Comparison of ENCODE assay signal across 15 cellular contexts in the genomic region with DNA sequence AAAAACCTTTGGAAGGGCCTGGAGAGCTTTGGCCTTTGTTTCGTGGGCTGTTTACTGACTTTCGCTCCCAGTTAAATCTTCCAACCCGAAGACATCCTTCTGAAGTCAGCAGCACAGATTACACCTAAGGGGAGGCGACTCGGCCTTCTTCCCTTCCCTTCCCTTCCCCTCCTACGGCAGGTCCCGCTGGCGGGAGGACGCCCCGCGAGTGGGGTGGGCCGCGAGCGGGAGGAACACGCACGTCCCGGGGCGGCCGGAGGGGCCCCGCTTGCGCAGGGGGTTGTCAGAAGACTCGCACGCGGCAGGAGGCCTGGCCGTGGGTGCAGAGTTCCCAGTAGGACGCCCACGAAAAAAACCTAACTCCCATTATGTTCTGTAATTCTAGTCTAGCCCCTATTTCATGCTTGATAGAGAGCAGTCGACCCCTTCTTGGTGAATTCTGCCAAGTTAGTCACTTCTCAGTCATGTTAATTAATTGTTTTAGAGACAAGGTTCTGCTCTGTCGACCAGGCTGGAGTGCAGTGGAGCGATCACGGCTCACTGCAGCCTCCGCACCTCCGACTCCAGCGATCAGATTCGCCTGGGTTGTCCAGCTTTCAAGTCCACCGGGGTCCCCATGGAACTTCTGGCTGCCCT. TPM values are rescaled to one million over a fixed set of nuclear protein-coding genes. Genes with fewer than 3 reads are reported as not detected.
DNase-seq lines count a peak whose midpoint lies in the region; ATAC-seq, FAIRE-seq and TF ChIP-seq lines count a peak whose summit lies in the region.
"Had no signal": no experiment of that assay in that cellular context is flagged by ENCODE, and none has a peak within 500 bp of the region (broad histone marks: within the 10 kb centered on the region; RNA-seq: fewer than 3 reads in every experiment).

No MANE protein-coding gene starts in this region.

- H2AFZ ChIP-seq in GM23338 (peak overlapping the region; percentile 99), astrocyte (ENCODE audit: low read depth, low read length) (peak overlapping the region; percentile 94), smooth muscle cell (ENCODE audit: low read depth) (peak overlapping the region; percentile 95)

- H3K4me1 ChIP-seq in GM23338 (ENCODE audit: insufficient read depth) (no peaks in the 10 kb centered on the region), astrocyte (ENCODE audit: insufficient read depth, low read length) (peaks cover 7% of the 10 kb centered on the region), smooth muscle cell (ENCODE audit: low read depth) (no peaks in the 10 kb centered on the region)
- H3K4me1 ChIP-seq: psoas muscle had no signal

- no peaks in the 10 kb centered on the region for H3K4me1 Mint-ChIP-seq in GM23338
- H3K4me1 Mint-ChIP-seq in astrocyte (ENCODE audit: low read depth, unreplicated experiment) = no peaks in the 10 kb centered on the region
- H3K4me1 Mint-ChIP-seq in immature natural killer cell = peaks cover 18 to 21% of the 10 kb centered on the region in 2 donors
- H3K4me1 Mint-ChIP-seq in activated CD4-positive, alpha-beta T cell treated with anti-CD3 and anti-CD28 coated beads, Interleukin-2, amount 10 ng/mL, durations not matched to agents 24 days and 14 days = no peaks in the 10 kb centered on the region

- 63% methylated on average over 36 of the region's 36 CpGs for WGBS in smooth muscle cell (ENCODE audit: low lambda C conversion rate)

- H3K9me2 ChIP-seq in GM23338 (ENCODE audit: insufficient read depth) = no peaks in the 10 kb centered on the region

- peak overlapping the region; percentile 64 for H3K4me3 ChIP-seq in GM23338
- H3K4me3 ChIP-seq in astrocyte (ENCODE audit: insufficient read depth, low read depth, low read length) = peak overlapping the region; percentile 33
- H3K4me3 ChIP-seq in smooth muscle cell = peak overlapping the region; percentile 51
- H3K4me3 ChIP-seq in WERI-Rb-1 (ENCODE audit: low read depth, low read length) = no peak overlapping the region
- H3K4me3 ChIP-seq: body of pancreas had no signal

- H3K27me3 Mint-ChIP-seq in GM23338 (ENCODE audit: insufficient read depth, low read depth, poor library complexity) (peaks cover 4% of the 10 kb centered on the region), astrocyte (ENCODE audit: low read depth, unreplicated experiment) (peaks cover 28% of the 10 kb centered on the region), immature natural killer cell (ENCODE audit: low read depth in 3 of 3) (peaks cover 3 to 6% (median 4%) of the 10 kb centered on the region in 3 donors)
- peaks cover 33% of the 10 kb centered on the region for H3K27me3 Mint-ChIP-seq in activated CD4-positive, alpha-beta T cell treated with anti-CD3 and anti-CD28 coated beads, Interleukin-2, amount 10 ng/mL, durations not matched to agents 24 days and 14 days

- H3K9me3 ChIP-seq in astrocyte (ENCODE audit: insufficient read depth, low read depth, low read length) (peaks cover 2% of the 10 kb centered on the region), smooth muscle cell (replicated peaks; ENCODE audit: low read depth) (no peaks in the 10 kb centered on the region), WERI-Rb-1 (ENCODE audit: severe bottlenecking) (no peaks in the 10 kb centered on the region)
- H3K9me3 ChIP-seq: body of pancreas, psoas muscle had no signal

- no peaks in the 10 kb centered on the region for H3F3A ChIP-seq in GM23338 (replicated peaks; ENCODE audit: low read depth)
- no peaks in the 10 kb centered on the region for H3F3A ChIP-seq in smooth muscle cell (ENCODE audit: low read depth)

- H3K27me3 ChIP-seq in GM23338 (ENCODE audit: insufficient read depth) (peaks cover 14% of the 10 kb centered on the region), astrocyte (ENCODE audit: insufficient read depth, low read length) (no peaks in the 10 kb centered on the region), smooth muscle cell (ENCODE audit: low read depth) (peaks cover 12% of the 10 kb centered on the region), WERI-Rb-1 (ENCODE audit: insufficient read depth, low read depth, severe bottlenecking) (peaks cover 45% of the 10 kb centered on the region)

- H3K4me3 Mint-ChIP-seq in GM23338 (no peak overlapping the region), astrocyte (ENCODE audit: unreplicated experiment) (no peak overlapping the region), immature natural killer cell (peak overlapping the region in 3 of 5 donors; percentile 28 to 50 (median 40))
- H3K4me3 Mint-ChIP-seq in activated CD4-positive, alpha-beta T cell treated with anti-CD3 and anti-CD28 coated beads, Interleukin-2, amount 10 ng/mL, durations not matched to agents 24 days and 14 days = no peak overlapping the region
- H3K4me3 Mint-ChIP-seq: T-helper 2 cell treated with Interferon-gamma antibody and Interleukin-4, amounts not matched to agents 5 μg/mL and 100 μg/mL, for 36 hours had no signal

- H3K4me2 ChIP-seq in GM23338 (peak overlapping the region; percentile 92), astrocyte (ENCODE audit: low read length) (peak overlapping the region; percentile 84), smooth muscle cell (peak overlapping the region; percentile 91)

- FAIRE-seq in astrocyte (lab: Jason Lieb, UNC) = no peak

- H4K20me1 ChIP-seq in GM23338 (replicated peaks; ENCODE audit: insufficient read depth) = no peaks in the 10 kb centered on the region
- no peaks in the 10 kb centered on the region for H4K20me1 ChIP-seq in astrocyte (ENCODE audit: insufficient read depth, low read length)
- H4K20me1 ChIP-seq in smooth muscle cell (ENCODE audit: low read depth) = no peaks in the 10 kb centered on the region

- no peak overlapping the region for H3K27ac Mint-ChIP-seq in GM23338
- H3K27ac Mint-ChIP-seq in astrocyte (ENCODE audit: unreplicated experiment) = no peak overlapping the region
- no peak overlapping the region for H3K27ac Mint-ChIP-seq in immature natural killer cell
- no peak overlapping the region for H3K27ac Mint-ChIP-seq in activated CD4-positive, alpha-beta T cell treated with anti-CD3 and anti-CD28 coated beads, Interleukin-2, amount 10 ng/mL, durations not matched to agents 24 days and 14 days
- H3K27ac Mint-ChIP-seq: T-helper 2 cell treated with Interferon-gamma antibody and Interleukin-4, amounts not matched to agents 5 μg/mL and 100 μg/mL, for 36 hours had no signal

- TF ChIP-seq CTCF in GM23338 (conservative IDR thresholded peaks at IDR 0.05; ENCODE audit: low read depth in 2 of 2) = no peak
- TF ChIP-seq CTCF in astrocyte (IDR thresholded peaks at IDR 0.05; ENCODE audit: insufficient read depth, low read depth, low read length) = no peak
- no peak for TF ChIP-seq CTCF in smooth muscle cell (IDR thresholded peaks at IDR 0.05; ENCODE audit: borderline replicate concordance, insufficient read depth, poor library complexity, severe bottlenecking)
- TF ChIP-seq CTCF in WERI-Rb-1 (IDR thresholded peaks at IDR 0.05; ENCODE audit: low read depth, low read length) = no peak

- intact Hi-C loops in activated CD4-positive, alpha-beta T cell treated with anti-CD3 and anti-CD28 coated beads, Interleukin-2, amount 10 ng/mL, durations not matched to agents 24 days and 14 days (cut with micrococcal nuclease) = no loop called here

- H3K9ac ChIP-seq in astrocyte (ENCODE audit: low read length) (peak overlapping the region; percentile 35), smooth muscle cell (ENCODE audit: low read depth) (no peak overlapping the region)

- H3K36me3 Mint-ChIP-seq in GM23338 (ENCODE audit: low read depth) = no peaks in the 10 kb centered on the region; the same call in 2 of the 3 replicates
- H3K36me3 Mint-ChIP-seq in astrocyte (ENCODE audit: low read depth, unreplicated experiment) = peaks cover 1% of the 10 kb centered on the region
- no peaks in the 10 kb centered on the region for H3K36me3 Mint-ChIP-seq in immature natural killer cell
- H3K36me3 Mint-ChIP-seq in activated CD4-positive, alpha-beta T cell treated with anti-CD3 and anti-CD28 coated beads, Interleukin-2, amount 10 ng/mL, durations not matched to agents 24 days and 14 days (ENCODE audit: low read depth) = no peaks in the 10 kb centered on the region

- H3K79me2 ChIP-seq in GM23338 (replicated peaks; ENCODE audit: insufficient read depth) (no peaks in the 10 kb centered on the region), astrocyte (ENCODE audit: insufficient read depth, low read length) (no peaks in the 10 kb centered on the region), smooth muscle cell (ENCODE audit: low read depth) (no peaks in the 10 kb centered on the region)

- peaks cover 9% of the 10 kb centered on the region; the same call in 1 of the 3 replicates for H3K9me3 Mint-ChIP-seq in GM23338
- H3K9me3 Mint-ChIP-seq in astrocyte (ENCODE audit: unreplicated experiment) = peaks cover 2% of the 10 kb centered on the region
- no peaks in the 10 kb centered on the region for H3K9me3 Mint-ChIP-seq in immature natural killer cell
- no peaks in the 10 kb centered on the region for H3K9me3 Mint-ChIP-seq in activated CD4-positive, alpha-beta T cell treated with anti-CD3 and anti-CD28 coated beads, Interleukin-2, amount 10 ng/mL, durations not matched to agents 24 days and 14 days
- H3K9me3 Mint-ChIP-seq: T-helper 2 cell treated with Interferon-gamma antibody and Interleukin-4, amounts not matched to agents 5 μg/mL and 100 μg/mL, for 36 hours had no signal

- DNase-seq in GM23338 (ENCODE audit: low spot score) (peak; percentile 29), astrocyte (ENCODE audit: low read depth) (no peak), immature natural killer cell (no peak), smooth muscle cell (lab: John Stamatoyannopoulos, UW; ENCODE audit: unreplicated experiment) (no peak), WERI-Rb-1 (no peak), AG08396 (ENCODE audit: low spot score) (no peak)
- no peak for DNase-seq in activated CD4-positive, alpha-beta T cell treated with anti-CD3 and anti-CD28 coated beads, Interleukin-2, amount 10 ng/mL, durations not matched to agents 24 days and 14 days
- DNase-seq: HCEC 1CT, naive B cell, NCI-H187 treated with DMSO at 0.1 percent for 48 hours, SHP77 treated with DMSO at 0.1 percent for 48 hours had no signal

- peak; percentile 17 for ATAC-seq in GM23338
- ATAC-seq in GM18873 (IDR thresholded peaks at IDR 0.05; ENCODE audit: low FRiP score, unreplicated experiment) = no peak
- ATAC-seq: body of pancreas had no signal

- H3K36me3 ChIP-seq in GM23338 (ENCODE audit: insufficient read depth) = no peaks in the 10 kb centered on the region
- H3K36me3 ChIP-seq in astrocyte (ENCODE audit: insufficient read depth, low read length) = no peaks in the 10 kb centered on the region
- H3K36me3 ChIP-seq in smooth muscle cell (ENCODE audit: low read depth) = no peaks in the 10 kb centered on the region
- no peaks in the 10 kb centered on the region for H3K36me3 ChIP-seq in WERI-Rb-1

- H3K27ac ChIP-seq in GM23338 (ENCODE audit: low read depth) (no peak overlapping the region), astrocyte (ENCODE audit: low read depth, low read length) (no peak overlapping the region), smooth muscle cell (ENCODE audit: low read depth) (no peak overlapping the region), WERI-Rb-1 (no peak overlapping the region)
- H3K27ac ChIP-seq: body of pancreas, psoas muscle had no signal

RNA-seq across cellular contexts. Expression of a gene that starts 19.2 kb away (rescaled TPM):
- 15.8 and 24.6 TPM in 2 replicates for total RNA-seq in GM23338 (2014; rRNA removed; shearing (Covaris generic))
- polyA plus RNA-seq in GM23338 (2016; fragmentation: Nextera tagmentation; extraction: Ambion mirVana) (26.1 and 26.7 TPM in 2 replicates), immature natural killer cell (100 to 1,000 TPM in 2 of 3 donors, 10 to 100 TPM in 1; 97.4 to 139 (median 111) TPM), smooth muscle cell (30.9 and 36.3 TPM in 2 replicates)
- total RNA-seq in astrocyte (19.2 and 19.7 TPM in 2 replicates), smooth muscle cell (26.6 and 40.6 TPM in 2 replicates)
- 14.9 and 15.2 TPM in 2 replicates for total RNA-seq in activated CD4-positive, alpha-beta T cell treated with anti-CD3 and anti-CD28 coated beads, Interleukin-2, amount 10 ng/mL, durations not matched to agents 24 days and 14 days

Comparison
In these comparisons a context has a peak if more than half of its experiments do, and no peak if none do; other contexts are left out.
1. H3K4me3 Mint-ChIP-seq: peak in immature natural killer cell (3 of 5); none in GM23338 (single experiment), astrocyte (single experiment) and activated CD4-positive, alpha-beta T cell treated with anti-CD3 and anti-CD28 coated beads, Interleukin-2, amount 10 ng/mL, durations not matched to agents 24 days and 14 days (single experiment).
2. Peak in every context shown above with its lines, with median percentiles within 50 percentile points of each other: H2AFZ ChIP-seq and H3K4me2 ChIP-seq.